4 cellular contexts compared by ENCODE assay signal in the genomic region with DNA sequence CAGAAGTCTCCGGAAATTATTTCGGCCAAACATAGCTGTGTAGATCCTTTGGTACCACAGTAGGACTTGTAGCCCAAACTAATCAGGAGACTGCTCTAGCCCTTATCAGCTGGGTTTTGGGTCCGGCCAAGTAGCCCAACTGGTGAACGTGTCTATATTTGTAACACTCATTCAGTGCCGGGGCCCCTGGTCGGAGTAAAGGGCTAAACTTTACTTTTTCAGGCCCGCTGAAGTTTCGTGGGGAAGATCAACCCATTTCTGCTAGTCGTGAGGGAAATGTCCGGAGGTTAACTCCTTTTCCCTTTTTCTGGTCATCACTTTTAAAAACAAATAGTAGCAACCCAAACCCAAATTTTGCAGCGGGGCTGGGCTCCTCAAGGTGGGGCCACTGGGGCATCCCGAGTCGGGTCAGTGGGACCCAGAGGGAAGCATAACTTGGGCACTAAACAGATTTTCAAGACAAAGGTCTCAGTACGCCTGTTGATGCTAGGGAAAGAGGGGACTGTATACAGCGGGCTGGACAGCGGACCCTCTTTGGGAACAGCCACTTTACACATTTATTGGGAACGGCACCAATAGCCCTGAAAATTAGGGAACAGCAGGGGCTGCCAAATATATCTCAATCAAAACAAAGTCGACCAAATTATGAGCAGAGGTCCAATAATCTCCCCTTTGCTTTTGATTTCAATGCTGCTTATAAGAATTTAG.
TF ChIP-seq lines count a peak whose summit lies in the region.

No MANE protein-coding gene starts in this region.

TF ChIP-seq in SK-N-SH, 30 proteins besides CTCF, POLR2A, EP300 and RAD21:
- TF ChIP-seq TAF1 (IDR thresholded peaks at IDR 0.05; ENCODE audit: borderline replicate concordance, low read depth, low read length) = no peak
- no peak for TF ChIP-seq TEAD4 (IDR thresholded peaks at IDR 0.05; ENCODE audit: borderline replicate concordance, insufficient read depth)
- TF ChIP-seq FOSL2 (IDR thresholded peaks at IDR 0.05; ENCODE audit: borderline replicate concordance, low read depth) = no peak
- no peak for TF ChIP-seq GABPA (IDR thresholded peaks at IDR 0.05; ENCODE audit: low read depth)
- no peak for TF ChIP-seq MEF2A (IDR thresholded peaks at IDR 0.05; ENCODE audit: borderline replicate concordance, low read depth)
- no peak for TF ChIP-seq CHD2 (IDR thresholded peaks at IDR 0.05; ENCODE audit: low read length, partially characterized antibody)
- no peak for TF ChIP-seq TCF12 (IDR thresholded peaks at IDR 0.05)
- TF ChIP-seq, protein P1, sequence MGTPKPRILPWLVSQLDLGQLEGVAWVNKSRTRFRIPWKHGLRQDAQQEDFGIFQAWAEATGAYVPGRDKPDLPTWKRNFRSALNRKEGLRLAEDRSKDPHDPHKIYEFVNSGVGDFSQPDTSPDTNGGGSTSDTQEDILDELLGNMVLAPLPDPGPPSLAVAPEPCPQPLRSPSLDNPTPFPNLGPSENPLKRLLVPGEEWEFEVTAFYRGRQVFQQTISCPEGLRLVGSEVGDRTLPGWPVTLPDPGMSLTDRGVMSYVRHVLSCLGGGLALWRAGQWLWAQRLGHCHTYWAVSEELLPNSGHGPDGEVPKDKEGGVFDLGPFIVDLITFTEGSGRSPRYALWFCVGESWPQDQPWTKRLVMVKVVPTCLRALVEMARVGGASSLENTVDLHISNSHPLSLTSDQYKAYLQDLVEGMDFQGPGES (IDR thresholded peaks at IDR 0.05; ENCODE audit: low read depth, low read length) = no peak
- TF ChIP-seq RCOR1 (IDR thresholded peaks at IDR 0.05; ENCODE audit: low read length) = no peak
- no peak for TF ChIP-seq SIN3A (IDR thresholded peaks at IDR 0.05; ENCODE audit: borderline replicate concordance, low read depth, low read length)
- TF ChIP-seq POLR2AphosphoS5 (IDR thresholded peaks at IDR 0.05; ENCODE audit: low read depth, low read length) = no peak
TF ChIP-seq in SK-N-SH: peak in this region for 0.

TF ChIP-seq in SK-N-SH treated with all-trans-retinoic acid at 6 μM for 48 hours, 23 proteins besides CTCF, POLR2A, EP300 and RAD21 (continues in another document):
- no peak for TF ChIP-seq BACH2 (CRISPR knock-in tag; IDR thresholded peaks at IDR 0.05; ENCODE audit: borderline replicate concordance)
- no peak for TF ChIP-seq ZC3H10 (CRISPR knock-in tag; IDR thresholded peaks at IDR 0.05)
- TF ChIP-seq, protein P2, sequence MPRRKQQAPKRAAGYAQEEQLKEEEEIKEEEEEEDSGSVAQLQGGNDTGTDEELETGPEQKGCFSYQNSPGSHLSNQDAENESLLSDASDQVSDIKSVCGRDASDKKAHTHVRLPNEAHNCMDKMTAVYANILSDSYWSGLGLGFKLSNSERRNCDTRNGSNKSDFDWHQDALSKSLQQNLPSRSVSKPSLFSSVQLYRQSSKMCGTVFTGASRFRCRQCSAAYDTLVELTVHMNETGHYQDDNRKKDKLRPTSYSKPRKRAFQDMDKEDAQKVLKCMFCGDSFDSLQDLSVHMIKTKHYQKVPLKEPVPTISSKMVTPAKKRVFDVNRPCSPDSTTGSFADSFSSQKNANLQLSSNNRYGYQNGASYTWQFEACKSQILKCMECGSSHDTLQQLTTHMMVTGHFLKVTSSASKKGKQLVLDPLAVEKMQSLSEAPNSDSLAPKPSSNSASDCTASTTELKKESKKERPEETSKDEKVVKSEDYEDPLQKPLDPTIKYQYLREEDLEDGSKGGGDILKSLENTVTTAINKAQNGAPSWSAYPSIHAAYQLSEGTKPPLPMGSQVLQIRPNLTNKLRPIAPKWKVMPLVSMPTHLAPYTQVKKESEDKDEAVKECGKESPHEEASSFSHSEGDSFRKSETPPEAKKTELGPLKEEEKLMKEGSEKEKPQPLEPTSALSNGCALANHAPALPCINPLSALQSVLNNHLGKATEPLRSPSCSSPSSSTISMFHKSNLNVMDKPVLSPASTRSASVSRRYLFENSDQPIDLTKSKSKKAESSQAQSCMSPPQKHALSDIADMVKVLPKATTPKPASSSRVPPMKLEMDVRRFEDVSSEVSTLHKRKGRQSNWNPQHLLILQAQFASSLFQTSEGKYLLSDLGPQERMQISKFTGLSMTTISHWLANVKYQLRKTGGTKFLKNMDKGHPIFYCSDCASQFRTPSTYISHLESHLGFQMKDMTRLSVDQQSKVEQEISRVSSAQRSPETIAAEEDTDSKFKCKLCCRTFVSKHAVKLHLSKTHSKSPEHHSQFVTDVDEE (CRISPR knock-in tag; IDR thresholded peaks at IDR 0.05) = no peak
- TF ChIP-seq, protein P3, sequence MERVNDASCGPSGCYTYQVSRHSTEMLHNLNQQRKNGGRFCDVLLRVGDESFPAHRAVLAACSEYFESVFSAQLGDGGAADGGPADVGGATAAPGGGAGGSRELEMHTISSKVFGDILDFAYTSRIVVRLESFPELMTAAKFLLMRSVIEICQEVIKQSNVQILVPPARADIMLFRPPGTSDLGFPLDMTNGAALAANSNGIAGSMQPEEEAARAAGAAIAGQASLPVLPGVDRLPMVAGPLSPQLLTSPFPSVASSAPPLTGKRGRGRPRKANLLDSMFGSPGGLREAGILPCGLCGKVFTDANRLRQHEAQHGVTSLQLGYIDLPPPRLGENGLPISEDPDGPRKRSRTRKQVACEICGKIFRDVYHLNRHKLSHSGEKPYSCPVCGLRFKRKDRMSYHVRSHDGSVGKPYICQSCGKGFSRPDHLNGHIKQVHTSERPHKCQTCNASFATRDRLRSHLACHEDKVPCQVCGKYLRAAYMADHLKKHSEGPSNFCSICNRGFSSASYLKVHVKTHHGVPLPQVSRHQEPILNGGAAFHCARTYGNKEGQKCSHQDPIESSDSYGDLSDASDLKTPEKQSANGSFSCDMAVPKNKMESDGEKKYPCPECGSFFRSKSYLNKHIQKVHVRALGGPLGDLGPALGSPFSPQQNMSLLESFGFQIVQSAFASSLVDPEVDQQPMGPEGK (CRISPR knock-in tag; IDR thresholded peaks at IDR 0.05; ENCODE audit: borderline replicate concordance) = no peak
- no peak for TF ChIP-seq RARB (CRISPR knock-in tag; IDR thresholded peaks at IDR 0.05)
- no peak for TF ChIP-seq CSDC2 (CRISPR knock-in tag; IDR thresholded peaks at IDR 0.05)
- TF ChIP-seq TCF4 (CRISPR knock-in tag; IDR thresholded peaks at IDR 0.05; ENCODE audit: borderline replicate concordance) = no peak

TF ChIP-seq in GM23338, 12 proteins besides CTCF, POLR2A, EP300 and RAD21:
- peak; percentile 45 for TF ChIP-seq EZH2 (IDR thresholded peaks at IDR 0.05; ENCODE audit: low read depth, unreplicated experiment)
- TF ChIP-seq CREB1 (CRISPR knock-in tag; IDR thresholded peaks at IDR 0.05; ENCODE audit: low read depth) = no peak

TF ChIP-seq in K562, 482 proteins besides CTCF, POLR2A, EP300 and RAD21:
- TF ChIP-seq ZNF12 (CRISPR knock-in tag; IDR thresholded peaks at IDR 0.05) (no peak), BMI1 (IDR thresholded peaks at IDR 0.05; ENCODE audit: low read length) (0 out of 2 replicates have a peak, but pooled peaks have one; percentile 5), ZNF444 (CRISPR knock-in tag; IDR thresholded peaks at IDR 0.05) (no peak)
